Comparison of ENCODE assay signal across 9 cellular contexts in the genomic region with DNA sequence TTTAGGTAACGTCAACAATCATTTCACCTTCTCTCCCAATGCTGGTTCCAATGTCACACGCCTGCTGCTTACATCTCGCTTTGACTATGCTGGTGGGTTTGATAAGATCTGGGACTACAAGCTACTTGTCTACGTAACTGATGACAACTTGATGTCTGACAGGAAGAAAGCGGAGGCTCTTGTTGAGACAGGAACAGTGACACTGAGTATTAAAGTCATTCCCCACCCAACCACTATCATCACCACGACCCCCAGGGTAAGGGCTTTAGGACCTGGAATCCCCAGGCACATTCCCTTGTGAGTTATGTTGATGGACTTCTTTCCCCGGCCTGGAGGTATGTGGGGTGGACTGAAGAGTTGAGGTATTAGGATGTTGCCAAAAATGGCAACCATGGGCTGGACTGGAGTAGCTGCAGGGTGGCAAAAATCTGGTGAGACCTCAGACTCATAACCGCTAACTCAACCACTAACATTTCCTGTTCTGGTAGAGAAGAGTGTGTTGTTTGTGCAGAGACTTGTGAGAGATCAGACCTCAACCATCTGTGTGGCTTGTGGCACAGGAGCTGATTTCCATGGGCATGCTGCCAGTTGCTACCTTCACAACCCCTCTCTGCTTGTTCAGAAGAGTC. TPM values are rescaled to one million over a fixed set of nuclear protein-coding genes. Genes with fewer than 3 reads are reported as not detected.
A peak's percentile ranks its signal among the peaks of the same experiment; 100 is the strongest.
DNase-seq lines count a peak whose midpoint lies in the region; ATAC-seq, FAIRE-seq and TF ChIP-seq lines count a peak whose summit lies in the region.
"Had no signal": no experiment of that assay in that cellular context is flagged by ENCODE, and none has a peak within 500 bp of the region (broad histone marks: within the 10 kb centered on the region; RNA-seq: fewer than 3 reads in every experiment).

No MANE protein-coding gene starts in this region.

- H3K4me2 ChIP-seq in K562 (ENCODE audit: insufficient read depth, low read length) = no peak overlapping the region

- no peaks in the 10 kb centered on the region for H4K20me1 ChIP-seq in K562 (replicated peaks; ENCODE audit: control insufficient read depth, insufficient read depth, low read length)

- H3K36me3 ChIP-seq in K562 (ENCODE audit: control insufficient read depth, insufficient read depth, low read length) = no peaks in the 10 kb centered on the region

- peak; percentile 64 for DNase-seq in EH (ENCODE audit: low read depth)
- peak in 2 of 3 donors; percentile 59 to 64 for DNase-seq in T-helper 17 cell
- DNase-seq in K562 (ENCODE audit: extremely low read depth in 1 of 4, low spot score in 3 of 4) = peak in 1 of 4 experiments; percentile 33
- DNase-seq in stimulated activated naive B cell treated with anti-CD40 and anti-IgM and Interleukin-4, amounts not matched to agents 10 μg/mL and 1 μg/mL and 100 μg/mL, for 72 hours = peak; percentile 33
- no peak for DNase-seq in HUDEP-2 (lab: John Stamatoyannopoulos, UW; ENCODE audit: unreplicated experiment in 76 of 76)
- no peak for DNase-seq in HuH-7.5 (ENCODE audit: low spot score)
- no peak for DNase-seq in left lobe of liver (ENCODE audit: low spot score)

- peak; percentile 78 for ATAC-seq in HG02798 (IDR thresholded peaks at IDR 0.05; ENCODE audit: poor library complexity, unreplicated experiment)
- ATAC-seq in T-helper 17 cell = peak; percentile 86
- no peak for ATAC-seq in K562
- ATAC-seq in stimulated activated naive B cell treated with anti-CD40 and anti-IgM and Interleukin-4, amounts not matched to agents 10 μg/mL and 1 μg/mL and 100 μg/mL, for 72 hours (replicated peaks) = peak; percentile 57 to 64
- no peak for ATAC-seq in left lobe of liver

- no peaks in the 10 kb centered on the region for H3K27me3 Mint-ChIP-seq in T-helper 17 cell
- no peaks in the 10 kb centered on the region for H3K27me3 Mint-ChIP-seq in stimulated activated naive B cell treated with anti-CD40 and anti-IgM and Interleukin-4, amounts not matched to agents 10 μg/mL and 1 μg/mL and 100 μg/mL, for 72 hours

- 32% methylated on average over 8 of the region's 8 CpGs for WGBS in K562 (ENCODE audit: insufficient coverage, low coverage, missing lambda C conversion rate)

- POLR2A ChIA-PET in K562 (lab: Yijun Ruan, JAX) = interaction anchor here (0.6 to 2.5 kb wide), 6 partner anchors 8 to 229 kb away, joined by 3 to 9 read pairs (median 4); no protein-coding TSS in a partner anchor

- peaks cover 32% of the 10 kb centered on the region for H3K4me1 Mint-ChIP-seq in T-helper 17 cell
- peaks cover 53 to 65% of the 10 kb centered on the region in 2 donors for H3K4me1 Mint-ChIP-seq in stimulated activated naive B cell treated with anti-CD40 and anti-IgM and Interleukin-4, amounts not matched to agents 10 μg/mL and 1 μg/mL and 100 μg/mL, for 72 hours

- BruUV-seq in K562 (replicated peaks; lab: Mats Ljungman, UMichigan) = no TSS peak

- intact Hi-C loops in K562 (cut with micrococcal nuclease) = no loop called here

- H3K9ac ChIP-seq in K562 (ENCODE audit: insufficient read depth in 1 of 2, low read depth in 2 of 2, low read length in 2 of 2) = no peak overlapping the region

- H3K9me3 Mint-ChIP-seq in stimulated activated naive B cell treated with anti-CD40 and anti-IgM and Interleukin-4, amounts not matched to agents 10 μg/mL and 1 μg/mL and 100 μg/mL, for 72 hours = no peaks in the 10 kb centered on the region

- peak overlapping the region; percentile 97 for H3K27ac Mint-ChIP-seq in T-helper 17 cell
- peak overlapping the region; percentile 68 for H3K27ac Mint-ChIP-seq in stimulated activated naive B cell treated with anti-CD40 and anti-IgM and Interleukin-4, amounts not matched to agents 10 μg/mL and 1 μg/mL and 100 μg/mL, for 72 hours

- no peak for TF ChIP-seq RAD21 in K562 (CRISPR knock-in tag; conservative IDR thresholded peaks at IDR 0.05 in 1 of 2, IDR thresholded peaks at IDR 0.05 in 1 of 2)

- peaks cover 16 to 64% of the 10 kb centered on the region in 2 experiments for H3K4me1 ChIP-seq in K562 (replicated peaks in 1 of 2; ENCODE audit: control insufficient read depth in 2 of 2, insufficient read depth in 2 of 2, low read length in 2 of 2)

- no peaks in the 10 kb centered on the region for H3K9me1 ChIP-seq in K562 (ENCODE audit: control insufficient read depth, insufficient read depth, low read length)

- no peak overlapping the region for H2AFZ ChIP-seq in K562 (ENCODE audit: low read depth, low read length)

- no peak overlapping the region for H3K4me3 ChIP-seq in K562

- TF ChIP-seq EP300 in K562 (IDR thresholded peaks at IDR 0.05; ENCODE audit: low read length) = no peak

- no peak for TF ChIP-seq CTCF in K562 (IDR thresholded peaks at IDR 0.05 in 2 of 3, conservative IDR thresholded peaks at IDR 0.05 in 1 of 3; ENCODE audit: insufficient read depth in 2 of 3, low read depth in 1 of 3, low read length in 3 of 3)

- in situ Hi-C loops in K562 (cut with MboI) = no loop called here

- H3K9me3 ChIP-seq in T-helper 17 cell (ENCODE audit: control insufficient read depth, low read length, poor library complexity, severe bottlenecking) (no peaks in the 10 kb centered on the region), K562 (replicated peaks; ENCODE audit: control insufficient read depth, insufficient read depth, low read depth, low read length) (no peaks in the 10 kb centered on the region)

- no peaks in the 10 kb centered on the region for H3K79me2 ChIP-seq in K562 (ENCODE audit: control insufficient read depth, insufficient read depth, low read length)

- no peak overlapping the region for H3K27ac ChIP-seq in K562 (ENCODE audit: extremely low read depth, low read depth, low read length)

- no peak for FAIRE-seq in K562 (lab: Jason Lieb, UNC)
- FAIRE-seq: endometrium had no signal

- no peak for TF ChIP-seq POLR2A in K562 (conservative IDR thresholded peaks at IDR 0.05)

- peak overlapping the region; percentile 80 for H3K4me3 Mint-ChIP-seq in T-helper 17 cell
- peak overlapping the region in 1 of 2 donors; percentile 47 for H3K4me3 Mint-ChIP-seq in stimulated activated naive B cell treated with anti-CD40 and anti-IgM and Interleukin-4, amounts not matched to agents 10 μg/mL and 1 μg/mL and 100 μg/mL, for 72 hours

- H3K27me3 ChIP-seq in K562 (ENCODE audit: control insufficient read depth in 2 of 2, insufficient read depth in 2 of 2, low read length in 2 of 2) = no peaks in the 10 kb centered on the region

- CTCF ChIA-PET in K562 (lab: Yijun Ruan, JAX; ENCODE audit: low intra/inter-chr PET ratio) = no interaction called here

- H3K36me3 Mint-ChIP-seq in T-helper 17 cell (ENCODE audit: low read depth) = peaks cover 2% of the 10 kb centered on the region
- H3K36me3 Mint-ChIP-seq in stimulated activated naive B cell treated with anti-CD40 and anti-IgM and Interleukin-4, amounts not matched to agents 10 μg/mL and 1 μg/mL and 100 μg/mL, for 72 hours = no peaks in the 10 kb centered on the region

TF ChIP-seq in K562, 482 proteins besides CTCF, POLR2A, EP300 and RAD21 (continues in another document):
- no peak for TF ChIP-seq ETV5 (CRISPR knock-in tag; IDR thresholded peaks at IDR 0.05; ENCODE audit: low read depth)
- TF ChIP-seq NFE2 (IDR thresholded peaks at IDR 0.05; ENCODE audit: low read depth) = no peak
- TF ChIP-seq, protein P1, sequence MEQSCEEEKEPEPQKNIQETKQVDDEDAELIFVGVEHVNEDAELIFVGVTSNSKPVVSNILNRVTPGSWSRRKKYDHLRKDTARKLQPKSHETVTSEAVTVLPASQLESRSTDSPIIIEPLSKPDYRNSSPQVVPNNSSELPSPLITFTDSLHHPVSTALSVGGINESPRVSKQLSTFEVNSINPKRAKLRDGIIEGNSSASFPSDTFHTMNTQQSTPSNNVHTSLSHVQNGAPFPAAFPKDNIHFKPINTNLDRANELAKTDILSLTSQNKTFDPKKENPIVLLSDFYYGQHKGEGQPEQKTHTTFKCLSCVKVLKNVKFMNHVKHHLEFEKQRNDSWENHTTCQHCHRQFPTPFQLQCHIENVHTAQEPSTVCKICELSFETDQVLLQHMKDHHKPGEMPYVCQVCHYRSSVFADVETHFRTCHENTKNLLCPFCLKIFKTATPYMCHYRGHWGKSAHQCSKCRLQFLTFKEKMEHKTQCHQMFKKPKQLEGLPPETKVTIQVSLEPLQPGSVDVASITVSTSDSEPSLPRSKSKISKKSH (CRISPR knock-in tag; IDR thresholded peaks at IDR 0.05) = no peak

RNA-seq across cellular contexts. Expression of a gene that starts 59.2 kb away (rescaled TPM):
- 10 to 100 TPM in 1 of 2 donors, 1 to 10 TPM in 1; 5.8 to 13.9 TPM for total RNA-seq in T-helper 17 cell
- 0.56 and 1.1 TPM in 2 replicates for total RNA-seq in K562 (2011; cell fraction: chromatin; rRNA removed; ENCODE audit: low replicate concordance)
- 0.50 and 0.79 TPM in 2 replicates for total RNA-seq in K562 (2011; cell fraction: nucleolus; rRNA removed)
- total RNA-seq in K562 (2011; cell fraction: nucleoplasm; rRNA removed) = 1.3 and 2.3 TPM in 2 replicates
- total RNA-seq in K562 (2014; rRNA removed) = 0.09 and 0.37 TPM in 2 replicates
- 0.26 and 0.36 TPM in 2 replicates for total RNA-seq in K562 (2014; rRNA removed; fragmentation: Illumina TruSeq; extraction: Trizol)
- 0.11 TPM in 1 of 2 replicates, not detected in the other for total RNA-seq in K562 (2015; rRNA removed; fragmentation: Illumina TruSeq; extraction: Trizol)
- 0.34 and 0.66 TPM in 2 replicates for total RNA-seq in K562 (2021)
- polyA plus RNA-seq in K562 (2011; rRNA removed) = 0.15 and 0.33 TPM in 2 replicates
- 0.09 and 0.18 TPM in 2 replicates for polyA plus RNA-seq in K562 (2011; cell fraction: cytosol; rRNA removed)
- 0.62 and 0.70 TPM in 2 replicates for polyA plus RNA-seq in K562 (2011; cell fraction: nucleus; rRNA removed)
- polyA plus RNA-seq in K562 (2012) = 0.28 and 0.44 TPM in 2 replicates
- 0.10 and 0.18 TPM in 2 replicates for polyA plus RNA-seq in K562 (2014; fragmentation: Illumina TruSeq; extraction: Trizol)
- polyA plus RNA-seq in K562 (2014; fragmentation: Nextera tagmentation; extraction: Ambion mirVana) = under 1 TPM in 1 of 2 experiments, not detected in 1; 0.03 TPM
- polyA plus RNA-seq in K562 (2014; rRNA removed) = 0.19 and 0.30 TPM in 2 replicates
- 0.36 TPM in 1 of 2 replicates, not detected in the other for polyA minus RNA-seq in K562 (2011; rRNA and poly(A)+ RNA removed)
- not detected in 2 replicates for polyA minus RNA-seq in K562 (2011; cell fraction: cytosol; rRNA and poly(A)+ RNA removed)
- polyA minus RNA-seq in K562 (2011; cell fraction: nucleus; rRNA and poly(A)+ RNA removed) = 0.54 and 0.67 TPM in 2 replicates
- total RNA-seq in left lobe of liver = 7.7 TPM

Comparison
In these comparisons a context has a peak if more than half of its experiments do, and no peak if none do; other contexts are left out.
1. DNase-seq: peak in EH (single experiment), T-helper 17 cell (2 of 3) and stimulated activated naive B cell treated with anti-CD40 and anti-IgM and Interleukin-4, amounts not matched to agents 10 μg/mL and 1 μg/mL and 100 μg/mL, for 72 hours (single experiment); none in HUDEP-2 (0 of 76), HuH-7.5 (single experiment) and left lobe of liver (single experiment).
2. ATAC-seq: peak in HG02798 (single experiment), T-helper 17 cell (single experiment) and stimulated activated naive B cell treated with anti-CD40 and anti-IgM and Interleukin-4, amounts not matched to agents 10 μg/mL and 1 μg/mL and 100 μg/mL, for 72 hours (2 of 2); none in K562 (single experiment) and left lobe of liver (single experiment).